Comparison of ENCODE assay signal across 1 cellular context in the genomic region with DNA sequence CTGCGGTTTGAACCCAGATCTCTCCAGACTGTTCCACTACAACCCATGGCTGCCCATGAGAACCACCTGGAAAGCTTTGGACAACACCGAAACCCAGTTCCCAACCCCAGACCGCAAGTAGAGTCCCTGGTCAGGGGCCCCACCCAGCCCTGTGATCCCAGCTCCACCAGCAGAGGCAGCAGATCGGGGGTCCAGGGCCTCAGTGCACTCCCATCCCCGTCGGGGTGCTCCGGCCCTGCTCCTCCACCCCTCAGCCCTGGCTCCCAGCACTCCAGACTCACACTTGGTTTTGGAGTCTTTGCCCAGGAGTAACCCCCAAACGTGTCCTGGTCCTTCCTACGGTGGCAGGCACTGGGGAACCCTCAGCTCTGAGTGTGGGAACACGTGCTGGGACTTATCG.
TF ChIP-seq lines count a peak whose summit lies in the region.

No MANE protein-coding gene starts in this region.

TF ChIP-seq in GM23338, 12 proteins besides CTCF, POLR2A, EP300 and RAD21 (continued from another document):
- TF ChIP-seq, protein P1, sequence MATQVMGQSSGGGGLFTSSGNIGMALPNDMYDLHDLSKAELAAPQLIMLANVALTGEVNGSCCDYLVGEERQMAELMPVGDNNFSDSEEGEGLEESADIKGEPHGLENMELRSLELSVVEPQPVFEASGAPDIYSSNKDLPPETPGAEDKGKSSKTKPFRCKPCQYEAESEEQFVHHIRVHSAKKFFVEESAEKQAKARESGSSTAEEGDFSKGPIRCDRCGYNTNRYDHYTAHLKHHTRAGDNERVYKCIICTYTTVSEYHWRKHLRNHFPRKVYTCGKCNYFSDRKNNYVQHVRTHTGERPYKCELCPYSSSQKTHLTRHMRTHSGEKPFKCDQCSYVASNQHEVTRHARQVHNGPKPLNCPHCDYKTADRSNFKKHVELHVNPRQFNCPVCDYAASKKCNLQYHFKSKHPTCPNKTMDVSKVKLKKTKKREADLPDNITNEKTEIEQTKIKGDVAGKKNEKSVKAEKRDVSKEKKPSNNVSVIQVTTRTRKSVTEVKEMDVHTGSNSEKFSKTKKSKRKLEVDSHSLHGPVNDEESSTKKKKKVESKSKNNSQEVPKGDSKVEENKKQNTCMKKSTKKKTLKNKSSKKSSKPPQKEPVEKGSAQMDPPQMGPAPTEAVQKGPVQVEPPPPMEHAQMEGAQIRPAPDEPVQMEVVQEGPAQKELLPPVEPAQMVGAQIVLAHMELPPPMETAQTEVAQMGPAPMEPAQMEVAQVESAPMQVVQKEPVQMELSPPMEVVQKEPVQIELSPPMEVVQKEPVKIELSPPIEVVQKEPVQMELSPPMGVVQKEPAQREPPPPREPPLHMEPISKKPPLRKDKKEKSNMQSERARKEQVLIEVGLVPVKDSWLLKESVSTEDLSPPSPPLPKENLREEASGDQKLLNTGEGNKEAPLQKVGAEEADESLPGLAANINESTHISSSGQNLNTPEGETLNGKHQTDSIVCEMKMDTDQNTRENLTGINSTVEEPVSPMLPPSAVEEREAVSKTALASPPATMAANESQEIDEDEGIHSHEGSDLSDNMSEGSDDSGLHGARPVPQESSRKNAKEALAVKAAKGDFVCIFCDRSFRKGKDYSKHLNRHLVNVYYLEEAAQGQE (IDR thresholded peaks at IDR 0.05; ENCODE audit: unreplicated experiment), result no peak
- no peak for TF ChIP-seq ZNF331 (CRISPR knock-in tag; IDR thresholded peaks at IDR 0.05; ENCODE audit: low read depth)
